Comparison of ENCODE assay signal across 33 cellular contexts in the genomic region with DNA sequence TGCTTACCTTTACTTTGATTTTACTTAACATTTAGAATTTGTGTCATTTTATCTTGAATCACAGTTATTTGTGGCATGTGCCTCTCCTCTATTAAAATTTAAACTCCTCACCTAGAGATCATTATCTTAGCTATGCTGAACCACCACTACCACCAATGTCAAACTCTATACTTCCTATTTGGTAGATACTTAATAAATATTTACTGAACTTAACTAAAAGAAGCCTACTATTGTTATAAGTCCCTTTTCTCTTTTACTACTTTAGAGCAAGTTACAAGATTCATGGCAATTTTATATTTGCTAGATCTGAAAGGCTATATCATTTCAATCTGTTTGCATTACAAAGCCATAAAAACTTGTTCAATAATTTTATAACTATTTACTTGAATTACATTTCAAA.
"Had no signal": no experiment of that assay in that cellular context is flagged by ENCODE, and none has a peak within 500 bp of the region (broad histone marks: within the 10 kb centered on the region; RNA-seq: fewer than 3 reads in every experiment).

No MANE protein-coding gene starts in this region.

- H3K4me1 Mint-ChIP-seq: activated CD4-positive, alpha-beta T cell treated with anti-CD3 and anti-CD28 coated beads, Interleukin-2, amount 10 ng/mL, durations not matched to agents 24 days and 14 days; activated naive CD8-positive, alpha-beta T cell treated with anti-CD3 and anti-CD28 coated beads for 36 hours had no signal

- ATAC-seq: activated CD8-positive, alpha-beta T cell treated with anti-CD3 and anti-CD28 coated beads for 36 hours; activated naive CD4-positive, alpha-beta T cell treated with anti-CD3 and anti-CD28 coated beads, Interleukin-2, amount 50 U/mL, for 72 hours; activated T-cell treated with anti-CD3 and anti-CD28 coated beads, Interleukin-2, amount 50 U/mL, for 4 hours; activated T-cell treated with anti-CD3 and anti-CD28 coated beads, Interleukin-2, amount 50 U/mL, for 72 hours; activated T-helper 17 cell treated with anti-CD3 and anti-CD28 coated beads, Interleukin-2, amount 50 U/mL, for 72 hours; body of pancreas had no signal

- H3K27me3 Mint-ChIP-seq: activated B cell treated with CpG ODN at 0.5 μM for 24 hours; activated CD4-positive, alpha-beta memory T cell treated with anti-CD3 and anti-CD28 coated beads for 36 hours; activated CD4-positive, alpha-beta T cell treated with anti-CD3 and anti-CD28 coated beads, Interleukin-2, amount 10 ng/mL, durations not matched to agents 24 days and 14 days; activated T-helper 17 cell treated with anti-CD3 and anti-CD28 coated beads, Interleukin-2, amount 50 U/mL, for 72 hours had no signal

- H3K4me3 Mint-ChIP-seq: activated B cell treated with CpG ODN at 0.5 μM for 24 hours; activated CD4-positive, alpha-beta memory T cell treated with anti-CD3 and anti-CD28 coated beads for 36 hours; activated CD4-positive, alpha-beta T cell treated with anti-CD3 and anti-CD28 coated beads, Interleukin-2, amount 10 ng/mL, durations not matched to agents 24 days and 14 days; activated CD8-positive, alpha-beta T cell treated with anti-CD3 and anti-CD28 coated beads for 36 hours; activated naive CD4-positive, alpha-beta T cell treated with anti-CD3 and anti-CD28 coated beads for 36 hours; activated naive CD8-positive, alpha-beta T cell treated with anti-CD3 and anti-CD28 coated beads for 36 hours; activated T-cell treated with anti-CD3 and anti-CD28 coated beads, Interleukin-2, amount 50 U/mL, for 4 hours; activated T-cell treated with anti-CD3 and anti-CD28 coated beads, Interleukin-2, amount 50 U/mL, for 72 hours; activated T-helper 1 cell treated with anti-CD3 and anti-CD28 coated beads, Interleukin-12 subunit alpha, Interleukin-12 subunit beta, Interleukin-2, Interleukin-4 antibody, amounts not matched to agents 30 ng/mL and 10 ng/mL and 1 ng/mL, durations not matched to agents 14 hours and 24 hours and 36 hours; activated T-helper 17 cell treated with anti-CD3 and anti-CD28 coated beads, Interleukin-2, amount 50 U/mL, for 72 hours; T-helper 2 cell treated with Interferon-gamma antibody and Interleukin-4, amounts not matched to agents 5 μg/mL and 100 μg/mL, for 36 hours had no signal

- H3K4me3 ChIP-seq: adrenal gland, body of pancreas, breast epithelium, coronary artery had no signal

- H3K36me3 Mint-ChIP-seq: activated CD4-positive, alpha-beta memory T cell treated with anti-CD3 and anti-CD28 coated beads for 36 hours; activated naive CD4-positive, alpha-beta T cell treated with anti-CD3 and anti-CD28 coated beads, Interleukin-2, amount 50 U/mL, for 72 hours; activated naive CD8-positive, alpha-beta T cell treated with anti-CD3 and anti-CD28 coated beads for 36 hours had no signal

- H3K27ac Mint-ChIP-seq: activated B cell treated with CpG ODN at 0.5 μM for 24 hours; activated CD4-positive, alpha-beta memory T cell treated with anti-CD3 and anti-CD28 coated beads for 36 hours; activated CD4-positive, alpha-beta T cell treated with anti-CD3 and anti-CD28 coated beads, Interleukin-2, amount 10 ng/mL, durations not matched to agents 24 days and 14 days; activated CD8-positive, alpha-beta T cell treated with anti-CD3 and anti-CD28 coated beads for 36 hours; activated naive CD4-positive, alpha-beta T cell treated with anti-CD3 and anti-CD28 coated beads for 36 hours; activated naive CD4-positive, alpha-beta T cell treated with anti-CD3 and anti-CD28 coated beads, Interleukin-2, amount 50 U/mL, for 72 hours; activated naive CD8-positive, alpha-beta T cell treated with anti-CD3 and anti-CD28 coated beads for 36 hours; activated T-cell treated with anti-CD3 and anti-CD28 coated beads, Interleukin-2, amount 50 U/mL, for 72 hours; activated T-helper 1 cell treated with anti-CD3 and anti-CD28 coated beads, Interleukin-12 subunit alpha, Interleukin-12 subunit beta, Interleukin-2, Interleukin-4 antibody, amounts not matched to agents 30 ng/mL and 10 ng/mL and 1 ng/mL, durations not matched to agents 14 hours and 24 hours and 36 hours; activated T-helper 17 cell treated with anti-CD3 and anti-CD28 coated beads, Interleukin-2, amount 50 U/mL, for 72 hours; T-helper 2 cell treated with Interferon-gamma antibody and Interleukin-4, amounts not matched to agents 5 μg/mL and 100 μg/mL, for 36 hours had no signal

- H3K27ac ChIP-seq: adrenal gland, body of pancreas, brain microvascular endothelial cell, breast epithelium, coronary artery had no signal

- DNase-seq: activated B cell treated with CpG ODN at 0.5 μM for 24 hours; activated CD4-positive, alpha-beta memory T cell treated with anti-CD3 and anti-CD28 coated beads for 36 hours; activated CD4-positive, alpha-beta T cell treated with anti-CD3 and anti-CD28 coated beads for 4 hours; activated CD4-positive, alpha-beta T cell treated with anti-CD3 and anti-CD28 coated beads, Interleukin-2, amount 10 ng/mL, durations not matched to agents 24 days and 14 days; activated CD4-positive, alpha-beta T cell treated with anti-CD3 and anti-CD28 coated beads, Interleukin-2, amount 50 U/mL, for 1 hour; activated CD4-positive, alpha-beta T cell treated with anti-CD3 and anti-CD28 coated beads, Interleukin-2, amount 50 U/mL, for 4 hours; activated CD4-positive, CD25-positive, alpha-beta regulatory T cell treated with anti-CD3 and anti-CD28 coated beads, Interleukin-2, amount 50 U/mL, for 72 hours; activated CD8-positive, alpha-beta memory T cell treated with anti-CD3 and anti-CD28 coated beads, Interleukin-2, amount 50 U/mL, for 4 hours; activated CD8-positive, alpha-beta T cell treated with anti-CD3 and anti-CD28 coated beads for 36 hours; activated effector memory CD4-positive, alpha-beta T cell treated with anti-CD3 and anti-CD28 coated beads, Interleukin-2, amount 50 U/mL, for 16 hours; activated gamma-delta T cell treated with Interleukin-2 at 50 U/mL for 16 hours; activated naive CD4-positive, alpha-beta T cell; activated naive CD4-positive, alpha-beta T cell treated with anti-CD3 and anti-CD28 coated beads for 36 hours; activated naive CD4-positive, alpha-beta T cell treated with anti-CD3 and anti-CD28 coated beads, Interleukin-2, amount 50 U/mL, for 16 hours; activated naive CD8-positive, alpha-beta T cell treated with anti-CD3 and anti-CD28 coated beads for 36 hours; activated T-cell treated with anti-CD3 and anti-CD28 coated beads for 4 hours; activated T-cell treated with anti-CD3 and anti-CD28 coated beads, Interleukin-2, amount 50 U/mL, for 1 hour; activated T-cell treated with anti-CD3 and anti-CD28 coated beads, Interleukin-2, amount 50 U/mL, for 4 hours; activated T-cell treated with anti-CD3 and anti-CD28 coated beads, Interleukin-2, amount 50 U/mL, for 72 hours; adrenal gland; amniotic stem cell; aorta; body of pancreas; brain microvascular endothelial cell; central memory CD4-positive, alpha-beta T cell; T-helper 2 cell; T-helper 9 cell had no signal
